ENCODE assay signal across 1 cellular context in the genomic region with DNA sequence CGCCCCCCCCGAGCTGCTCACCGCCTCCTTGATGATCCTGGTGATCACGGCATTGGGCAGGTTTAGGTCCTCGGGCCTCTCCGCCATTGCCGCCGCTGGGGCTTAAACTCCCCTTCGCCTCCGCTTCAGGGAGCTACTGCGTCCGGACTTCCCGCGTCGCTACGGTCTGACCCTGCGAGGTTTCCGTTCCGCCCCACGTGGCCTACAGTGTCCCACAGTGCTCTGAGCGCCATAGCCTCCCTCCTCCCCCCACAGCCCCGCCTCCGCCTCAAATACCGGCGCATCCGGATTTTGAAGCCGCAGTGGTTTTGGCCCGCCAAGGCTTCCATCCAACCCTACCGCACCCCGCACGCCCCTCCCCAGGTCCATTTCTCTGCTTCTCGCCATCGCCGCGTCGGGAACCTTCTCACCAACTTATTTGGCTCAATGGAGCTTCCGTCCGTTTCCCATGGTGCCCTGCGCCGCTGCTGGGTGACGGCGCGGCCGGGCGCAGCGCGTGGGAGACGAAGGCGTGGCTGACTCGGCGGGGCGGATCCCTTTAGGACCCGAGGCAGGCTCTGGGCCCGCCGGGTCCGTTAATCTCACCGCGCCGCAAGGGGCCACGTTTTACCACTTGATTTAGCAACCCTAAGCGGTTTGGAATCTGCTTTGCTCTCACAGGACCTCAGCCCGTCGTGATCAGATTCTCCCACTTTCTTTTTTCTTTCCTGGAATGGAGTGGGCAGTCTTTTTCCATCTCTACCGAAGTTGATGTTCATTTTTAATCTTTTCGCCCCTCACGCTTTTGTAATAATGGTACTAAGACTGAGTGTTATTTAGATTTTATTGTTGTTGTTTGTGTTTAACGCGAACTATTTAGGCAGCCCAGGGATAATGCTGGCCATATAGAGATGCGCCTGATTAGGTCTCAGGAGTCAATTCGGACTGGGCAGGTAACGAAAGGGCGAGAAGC.
A peak's percentile ranks its signal among the peaks of the same experiment; 100 is the strongest.
TF ChIP-seq lines count a peak whose summit lies in the region.

Gene C9orf43 (plus strand): TSS at position 541 of the 952 bp plus-strand sequence. CDS start 2,747 bp downstream, outside the sequence.
A gene with protein sequence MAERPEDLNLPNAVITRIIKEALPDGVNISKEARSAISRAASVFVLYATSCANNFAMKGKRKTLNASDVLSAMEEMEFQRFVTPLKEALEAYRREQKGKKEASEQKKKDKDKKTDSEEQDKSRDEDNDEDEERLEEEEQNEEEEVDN (minus strand): TSS at position 469 of the 952 bp plus-strand sequence. CDS start 382 bp downstream, at position 87.

TF ChIP-seq in HepG2, 621 proteins besides CTCF, POLR2A, EP300 and RAD21 (continued from another document and continues in another):
- TF ChIP-seq ETV5 (CRISPR knock-in tag; IDR thresholded peaks at IDR 0.05; ENCODE audit: borderline replicate concordance) (peak; percentile 46; the same call in 1 of the 2 replicates), ZNF136 (CRISPR knock-in tag; IDR thresholded peaks at IDR 0.05; ENCODE audit: low read depth) (0 out of 2 replicates have a peak, but pooled peaks have one; percentile 22), RBM39 (IDR thresholded peaks at IDR 0.05; ENCODE audit: low read depth, low read length, poor library complexity, severe bottlenecking) (peak; percentile 85), ZNF619 (CRISPR knock-in tag; IDR thresholded peaks at IDR 0.05) (no peak), ZNF567 (CRISPR knock-in tag; IDR thresholded peaks at IDR 0.05; ENCODE audit: borderline replicate concordance) (no peak; the same call in 1 of the 2 replicates), HCFC1 (IDR thresholded peaks at IDR 0.05; ENCODE audit: low read depth, low read length) (peak; percentile 63; the same call in 1 of the 2 replicates), ISL2 (CRISPR knock-in tag; IDR thresholded peaks at IDR 0.05) (no peak; the same call in 1 of the 2 replicates), MIER3 (CRISPR knock-in tag; IDR thresholded peaks at IDR 0.05; ENCODE audit: borderline replicate concordance) (peak; percentile 79; the same call in 1 of the 2 replicates), TMF1 (CRISPR knock-in tag; IDR thresholded peaks at IDR 0.05; ENCODE audit: low read depth) (peak; percentile 83; the same call in 1 of the 2 replicates), ZNF562 (CRISPR knock-in tag; IDR thresholded peaks at IDR 0.05; ENCODE audit: borderline replicate concordance) (no peak), ZNF891 (CRISPR knock-in tag; IDR thresholded peaks at IDR 0.05) (peak; percentile 88; the same call in 1 of the 2 replicates), ZNF800 (CRISPR knock-in tag; IDR thresholded peaks at IDR 0.05) (peak; percentile 69; the same call in 1 of the 2 replicates), ZNF724P (CRISPR knock-in tag; IDR thresholded peaks at IDR 0.05; ENCODE audit: borderline replicate concordance) (peak; percentile 78), ELF1 (CRISPR knock-in tag; IDR thresholded peaks at IDR 0.05) (peak; percentile 74), RAD51 (IDR thresholded peaks at IDR 0.05; ENCODE audit: borderline replicate concordance) (peak; percentile 57; the same call in 1 of the 2 replicates), ZNF468 (CRISPR knock-in tag; IDR thresholded peaks at IDR 0.05) (no peak), ZNF24 (IDR thresholded peaks at IDR 0.05) (no peak), SETDB1 (CRISPR knock-in tag; IDR thresholded peaks at IDR 0.05; ENCODE audit: borderline replicate concordance) (no peak), MED8 (CRISPR knock-in tag; IDR thresholded peaks at IDR 0.05; ENCODE audit: insufficient replicate concordance) (peak; percentile 79), ZNF296 (CRISPR knock-in tag; conservative IDR thresholded peaks at IDR 0.05) (no peak), FOXO1 (CRISPR knock-in tag; IDR thresholded peaks at IDR 0.05) (peak; percentile 59), KLF16 (CRISPR knock-in tag; IDR thresholded peaks at IDR 0.05) (peak; percentile 73 to 92; a peak in 3 of 4 replicates), RERE (CRISPR knock-in tag; IDR thresholded peaks at IDR 0.05; ENCODE audit: low read depth) (no peak), GMEB2 (CRISPR knock-in tag; IDR thresholded peaks at IDR 0.05; ENCODE audit: low read depth) (peak; percentile 72; the same call in 1 of the 2 replicates), ZNF207 (IDR thresholded peaks at IDR 0.05; ENCODE audit: borderline replicate concordance) (no peak), ETV6 (CRISPR knock-in tag; conservative IDR thresholded peaks at IDR 0.05) (no peak; the same call in 1 of the 2 replicates), PCBP1 (IDR thresholded peaks at IDR 0.05; ENCODE audit: borderline replicate concordance, low read depth, low read length) (peak; percentile 78; the same call in 1 of the 2 replicates), ATF4 (CRISPR knock-in tag; IDR thresholded peaks at IDR 0.05) (peak in 1 of 2 experiments; percentile 77; a peak in 2 of 4 replicates), ZNF768 (CRISPR knock-in tag; IDR thresholded peaks at IDR 0.05) (peak; percentile 38; the same call in 1 of the 2 replicates), DR1 (CRISPR knock-in tag; IDR thresholded peaks at IDR 0.05) (peak; percentile 93)
- TF ChIP-seq, protein P1, sequence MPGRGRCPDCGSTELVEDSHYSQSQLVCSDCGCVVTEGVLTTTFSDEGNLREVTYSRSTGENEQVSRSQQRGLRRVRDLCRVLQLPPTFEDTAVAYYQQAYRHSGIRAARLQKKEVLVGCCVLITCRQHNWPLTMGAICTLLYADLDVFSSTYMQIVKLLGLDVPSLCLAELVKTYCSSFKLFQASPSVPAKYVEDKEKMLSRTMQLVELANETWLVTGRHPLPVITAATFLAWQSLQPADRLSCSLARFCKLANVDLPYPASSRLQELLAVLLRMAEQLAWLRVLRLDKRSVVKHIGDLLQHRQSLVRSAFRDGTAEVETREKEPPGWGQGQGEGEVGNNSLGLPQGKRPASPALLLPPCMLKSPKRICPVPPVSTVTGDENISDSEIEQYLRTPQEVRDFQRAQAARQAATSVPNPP (CRISPR knock-in tag; IDR thresholded peaks at IDR 0.05), result peak; percentile 85
- TF ChIP-seq, protein P2, sequence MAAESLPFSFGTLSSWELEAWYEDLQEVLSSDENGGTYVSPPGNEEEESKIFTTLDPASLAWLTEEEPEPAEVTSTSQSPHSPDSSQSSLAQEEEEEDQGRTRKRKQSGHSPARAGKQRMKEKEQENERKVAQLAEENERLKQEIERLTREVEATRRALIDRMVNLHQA (CRISPR knock-in tag; IDR thresholded peaks at IDR 0.05), result no peak
- TF ChIP-seq, protein P3, sequence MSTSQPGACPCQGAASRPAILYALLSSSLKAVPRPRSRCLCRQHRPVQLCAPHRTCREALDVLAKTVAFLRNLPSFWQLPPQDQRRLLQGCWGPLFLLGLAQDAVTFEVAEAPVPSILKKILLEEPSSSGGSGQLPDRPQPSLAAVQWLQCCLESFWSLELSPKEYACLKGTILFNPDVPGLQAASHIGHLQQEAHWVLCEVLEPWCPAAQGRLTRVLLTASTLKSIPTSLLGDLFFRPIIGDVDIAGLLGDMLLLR (CRISPR knock-in tag; IDR thresholded peaks at IDR 0.05), result peak; percentile 82
- TF ChIP-seq, protein P4, sequence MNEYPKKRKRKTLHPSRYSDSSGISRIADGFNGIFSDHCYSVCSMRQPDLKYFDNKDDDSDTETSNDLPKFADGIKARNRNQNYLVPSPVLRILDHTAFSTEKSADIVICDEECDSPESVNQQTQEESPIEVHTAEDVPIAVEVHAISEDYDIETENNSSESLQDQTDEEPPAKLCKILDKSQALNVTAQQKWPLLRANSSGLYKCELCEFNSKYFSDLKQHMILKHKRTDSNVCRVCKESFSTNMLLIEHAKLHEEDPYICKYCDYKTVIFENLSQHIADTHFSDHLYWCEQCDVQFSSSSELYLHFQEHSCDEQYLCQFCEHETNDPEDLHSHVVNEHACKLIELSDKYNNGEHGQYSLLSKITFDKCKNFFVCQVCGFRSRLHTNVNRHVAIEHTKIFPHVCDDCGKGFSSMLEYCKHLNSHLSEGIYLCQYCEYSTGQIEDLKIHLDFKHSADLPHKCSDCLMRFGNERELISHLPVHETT (CRISPR knock-in tag; conservative IDR thresholded peaks at IDR 0.05), result peak; percentile 95
- TF ChIP-seq, protein P5, sequence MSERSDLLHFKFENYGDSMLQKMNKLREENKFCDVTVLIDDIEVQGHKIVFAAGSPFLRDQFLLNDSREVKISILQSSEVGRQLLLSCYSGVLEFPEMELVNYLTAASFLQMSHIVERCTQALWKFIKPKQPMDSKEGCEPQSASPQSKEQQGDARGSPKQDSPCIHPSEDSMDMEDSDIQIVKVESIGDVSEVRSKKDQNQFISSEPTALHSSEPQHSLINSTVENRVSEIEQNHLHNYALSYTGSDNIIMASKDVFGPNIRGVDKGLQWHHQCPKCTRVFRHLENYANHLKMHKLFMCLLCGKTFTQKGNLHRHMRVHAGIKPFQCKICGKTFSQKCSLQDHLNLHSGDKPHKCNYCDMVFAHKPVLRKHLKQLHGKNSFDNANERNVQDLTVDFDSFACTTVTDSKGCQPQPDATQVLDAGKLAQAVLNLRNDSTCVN (CRISPR knock-in tag; IDR thresholded peaks at IDR 0.05; ENCODE audit: borderline replicate concordance), result no peak; the same call in 1 of the 2 replicates
- TF ChIP-seq, protein P6, sequence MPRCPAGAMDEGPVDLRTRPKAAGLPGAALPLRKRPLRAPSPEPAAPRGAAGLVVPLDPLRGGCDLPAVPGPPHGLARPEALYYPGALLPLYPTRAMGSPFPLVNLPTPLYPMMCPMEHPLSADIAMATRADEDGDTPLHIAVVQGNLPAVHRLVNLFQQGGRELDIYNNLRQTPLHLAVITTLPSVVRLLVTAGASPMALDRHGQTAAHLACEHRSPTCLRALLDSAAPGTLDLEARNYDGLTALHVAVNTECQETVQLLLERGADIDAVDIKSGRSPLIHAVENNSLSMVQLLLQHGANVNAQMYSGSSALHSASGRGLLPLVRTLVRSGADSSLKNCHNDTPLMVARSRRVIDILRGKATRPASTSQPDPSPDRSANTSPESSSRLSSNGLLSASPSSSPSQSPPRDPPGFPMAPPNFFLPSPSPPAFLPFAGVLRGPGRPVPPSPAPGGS (CRISPR knock-in tag; IDR thresholded peaks at IDR 0.05), result peak; percentile 71
